In the genomic region with DNA sequence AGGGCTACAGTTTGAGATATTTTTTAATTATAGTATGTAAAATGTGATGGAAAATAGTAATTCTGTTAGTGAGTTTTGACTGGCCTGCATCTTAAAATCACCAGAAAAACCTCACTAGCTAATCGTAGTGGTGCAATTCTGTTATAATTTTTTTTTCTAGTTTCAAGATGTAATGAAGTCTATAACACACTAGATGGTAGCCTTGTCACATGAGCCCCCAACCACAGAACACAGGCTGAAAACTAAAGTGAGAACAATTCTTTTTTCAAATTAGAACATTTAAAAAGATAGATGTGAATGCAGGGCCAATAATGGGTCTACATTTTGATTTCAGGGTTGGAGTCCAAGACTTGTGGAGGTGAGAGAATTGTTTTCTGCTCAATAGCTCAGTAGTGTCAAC, we compare ENCODE assay signal across 1 cellular context.
TF ChIP-seq lines count a peak whose summit lies in the region.

No MANE protein-coding gene starts in this region.

TF ChIP-seq in H1, 55 proteins besides CTCF, POLR2A, EP300 and RAD21 (continued from another document):
- TF ChIP-seq, protein P1, sequence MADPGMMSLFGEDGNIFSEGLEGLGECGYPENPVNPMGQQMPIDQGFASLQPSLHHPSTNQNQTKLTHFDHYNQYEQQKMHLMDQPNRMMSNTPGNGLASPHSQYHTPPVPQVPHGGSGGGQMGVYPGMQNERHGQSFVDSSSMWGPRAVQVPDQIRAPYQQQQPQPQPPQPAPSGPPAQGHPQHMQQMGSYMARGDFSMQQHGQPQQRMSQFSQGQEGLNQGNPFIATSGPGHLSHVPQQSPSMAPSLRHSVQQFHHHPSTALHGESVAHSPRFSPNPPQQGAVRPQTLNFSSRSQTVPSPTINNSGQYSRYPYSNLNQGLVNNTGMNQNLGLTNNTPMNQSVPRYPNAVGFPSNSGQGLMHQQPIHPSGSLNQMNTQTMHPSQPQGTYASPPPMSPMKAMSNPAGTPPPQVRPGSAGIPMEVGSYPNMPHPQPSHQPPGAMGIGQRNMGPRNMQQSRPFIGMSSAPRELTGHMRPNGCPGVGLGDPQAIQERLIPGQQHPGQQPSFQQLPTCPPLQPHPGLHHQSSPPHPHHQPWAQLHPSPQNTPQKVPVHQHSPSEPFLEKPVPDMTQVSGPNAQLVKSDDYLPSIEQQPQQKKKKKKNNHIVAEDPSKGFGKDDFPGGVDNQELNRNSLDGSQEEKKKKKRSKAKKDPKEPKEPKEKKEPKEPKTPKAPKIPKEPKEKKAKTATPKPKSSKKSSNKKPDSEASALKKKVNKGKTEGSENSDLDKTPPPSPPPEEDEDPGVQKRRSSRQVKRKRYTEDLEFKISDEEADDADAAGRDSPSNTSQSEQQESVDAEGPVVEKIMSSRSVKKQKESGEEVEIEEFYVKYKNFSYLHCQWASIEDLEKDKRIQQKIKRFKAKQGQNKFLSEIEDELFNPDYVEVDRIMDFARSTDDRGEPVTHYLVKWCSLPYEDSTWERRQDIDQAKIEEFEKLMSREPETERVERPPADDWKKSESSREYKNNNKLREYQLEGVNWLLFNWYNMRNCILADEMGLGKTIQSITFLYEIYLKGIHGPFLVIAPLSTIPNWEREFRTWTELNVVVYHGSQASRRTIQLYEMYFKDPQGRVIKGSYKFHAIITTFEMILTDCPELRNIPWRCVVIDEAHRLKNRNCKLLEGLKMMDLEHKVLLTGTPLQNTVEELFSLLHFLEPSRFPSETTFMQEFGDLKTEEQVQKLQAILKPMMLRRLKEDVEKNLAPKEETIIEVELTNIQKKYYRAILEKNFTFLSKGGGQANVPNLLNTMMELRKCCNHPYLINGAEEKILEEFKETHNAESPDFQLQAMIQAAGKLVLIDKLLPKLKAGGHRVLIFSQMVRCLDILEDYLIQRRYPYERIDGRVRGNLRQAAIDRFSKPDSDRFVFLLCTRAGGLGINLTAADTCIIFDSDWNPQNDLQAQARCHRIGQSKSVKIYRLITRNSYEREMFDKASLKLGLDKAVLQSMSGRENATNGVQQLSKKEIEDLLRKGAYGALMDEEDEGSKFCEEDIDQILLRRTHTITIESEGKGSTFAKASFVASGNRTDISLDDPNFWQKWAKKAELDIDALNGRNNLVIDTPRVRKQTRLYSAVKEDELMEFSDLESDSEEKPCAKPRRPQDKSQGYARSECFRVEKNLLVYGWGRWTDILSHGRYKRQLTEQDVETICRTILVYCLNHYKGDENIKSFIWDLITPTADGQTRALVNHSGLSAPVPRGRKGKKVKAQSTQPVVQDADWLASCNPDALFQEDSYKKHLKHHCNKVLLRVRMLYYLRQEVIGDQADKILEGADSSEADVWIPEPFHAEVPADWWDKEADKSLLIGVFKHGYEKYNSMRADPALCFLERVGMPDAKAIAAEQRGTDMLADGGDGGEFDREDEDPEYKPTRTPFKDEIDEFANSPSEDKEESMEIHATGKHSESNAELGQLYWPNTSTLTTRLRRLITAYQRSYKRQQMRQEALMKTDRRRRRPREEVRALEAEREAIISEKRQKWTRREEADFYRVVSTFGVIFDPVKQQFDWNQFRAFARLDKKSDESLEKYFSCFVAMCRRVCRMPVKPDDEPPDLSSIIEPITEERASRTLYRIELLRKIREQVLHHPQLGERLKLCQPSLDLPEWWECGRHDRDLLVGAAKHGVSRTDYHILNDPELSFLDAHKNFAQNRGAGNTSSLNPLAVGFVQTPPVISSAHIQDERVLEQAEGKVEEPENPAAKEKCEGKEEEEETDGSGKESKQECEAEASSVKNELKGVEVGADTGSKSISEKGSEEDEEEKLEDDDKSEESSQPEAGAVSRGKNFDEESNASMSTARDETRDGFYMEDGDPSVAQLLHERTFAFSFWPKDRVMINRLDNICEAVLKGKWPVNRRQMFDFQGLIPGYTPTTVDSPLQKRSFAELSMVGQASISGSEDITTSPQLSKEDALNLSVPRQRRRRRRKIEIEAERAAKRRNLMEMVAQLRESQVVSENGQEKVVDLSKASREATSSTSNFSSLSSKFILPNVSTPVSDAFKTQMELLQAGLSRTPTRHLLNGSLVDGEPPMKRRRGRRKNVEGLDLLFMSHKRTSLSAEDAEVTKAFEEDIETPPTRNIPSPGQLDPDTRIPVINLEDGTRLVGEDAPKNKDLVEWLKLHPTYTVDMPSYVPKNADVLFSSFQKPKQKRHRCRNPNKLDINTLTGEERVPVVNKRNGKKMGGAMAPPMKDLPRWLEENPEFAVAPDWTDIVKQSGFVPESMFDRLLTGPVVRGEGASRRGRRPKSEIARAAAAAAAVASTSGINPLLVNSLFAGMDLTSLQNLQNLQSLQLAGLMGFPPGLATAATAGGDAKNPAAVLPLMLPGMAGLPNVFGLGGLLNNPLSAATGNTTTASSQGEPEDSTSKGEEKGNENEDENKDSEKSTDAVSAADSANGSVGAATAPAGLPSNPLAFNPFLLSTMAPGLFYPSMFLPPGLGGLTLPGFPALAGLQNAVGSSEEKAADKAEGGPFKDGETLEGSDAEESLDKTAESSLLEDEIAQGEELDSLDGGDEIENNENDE (IDR thresholded peaks at IDR 0.05; ENCODE audit: insufficient replicate concordance, low read length), result no peak
- TF ChIP-seq SP4 (IDR thresholded peaks at IDR 0.05; ENCODE audit: low read length) (no peak), HDAC2 (IDR thresholded peaks at IDR 0.05; ENCODE audit: borderline replicate concordance in 1 of 2, low read depth in 2 of 2, low read length in 2 of 2) (no peak), TAF1 (IDR thresholded peaks at IDR 0.05; ENCODE audit: low read depth, low read length) (no peak), RNF2 (IDR thresholded peaks at IDR 0.05; ENCODE audit: borderline replicate concordance, low read depth, low read length, missing control alignments, poor library complexity, severe bottlenecking) (no peak), CREB1 (IDR thresholded peaks at IDR 0.05) (no peak), POLR2AphosphoS5 (IDR thresholded peaks at IDR 0.05; ENCODE audit: low read depth, low read length) (no peak), CEBPB (IDR thresholded peaks at IDR 0.05; ENCODE audit: low read depth, low read length) (no peak), SIRT6 (IDR thresholded peaks at IDR 0.05; ENCODE audit: low read length) (no peak), RBBP5 (IDR thresholded peaks at IDR 0.05; ENCODE audit: borderline replicate concordance, low read depth, low read length) (no peak), TEAD4 (IDR thresholded peaks at IDR 0.05; ENCODE audit: low read depth, low read length) (no peak)
- TF ChIP-seq, protein P2, sequence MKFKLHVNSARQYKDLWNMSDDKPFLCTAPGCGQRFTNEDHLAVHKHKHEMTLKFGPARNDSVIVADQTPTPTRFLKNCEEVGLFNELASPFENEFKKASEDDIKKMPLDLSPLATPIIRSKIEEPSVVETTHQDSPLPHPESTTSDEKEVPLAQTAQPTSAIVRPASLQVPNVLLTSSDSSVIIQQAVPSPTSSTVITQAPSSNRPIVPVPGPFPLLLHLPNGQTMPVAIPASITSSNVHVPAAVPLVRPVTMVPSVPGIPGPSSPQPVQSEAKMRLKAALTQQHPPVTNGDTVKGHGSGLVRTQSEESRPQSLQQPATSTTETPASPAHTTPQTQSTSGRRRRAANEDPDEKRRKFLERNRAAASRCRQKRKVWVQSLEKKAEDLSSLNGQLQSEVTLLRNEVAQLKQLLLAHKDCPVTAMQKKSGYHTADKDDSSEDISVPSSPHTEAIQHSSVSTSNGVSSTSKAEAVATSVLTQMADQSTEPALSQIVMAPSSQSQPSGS (IDR thresholded peaks at IDR 0.05; ENCODE audit: low read length), result no peak
TF ChIP-seq in H1: peak in this region for 0.
